In the genomic region with DNA sequence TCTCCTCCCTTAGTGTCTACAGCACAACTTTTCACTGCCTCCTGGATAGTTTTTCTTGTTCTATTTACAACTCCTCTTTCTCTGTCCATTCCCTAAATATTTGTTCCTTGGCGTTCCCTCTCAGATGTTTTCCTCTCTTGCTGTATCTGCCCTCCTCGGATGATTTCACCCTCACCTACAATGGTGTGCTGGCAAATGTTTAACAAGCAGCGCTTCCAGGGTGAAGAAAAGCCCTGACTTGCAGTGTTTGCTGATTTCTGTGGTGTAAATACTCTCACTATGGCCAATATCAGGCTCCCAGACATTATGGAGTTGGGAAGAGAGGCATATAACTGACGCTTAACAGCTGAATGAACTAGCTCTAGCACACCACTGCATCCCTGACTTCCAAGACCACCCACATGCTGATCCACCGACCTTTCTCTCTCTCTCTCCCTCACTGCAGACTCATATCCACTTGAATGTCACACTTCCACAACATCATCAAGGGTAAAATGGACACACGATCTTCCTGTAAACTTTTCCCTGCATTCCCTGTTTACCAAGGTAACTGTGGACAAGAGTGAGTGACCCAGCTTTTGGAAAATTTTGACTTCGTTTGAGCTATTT, we compare ENCODE assay signal across 16 cellular contexts. TPM values are rescaled to one million over a fixed set of nuclear protein-coding genes. Genes with fewer than 3 reads are reported as not detected.
DNase-seq lines count a peak whose midpoint lies in the region; ATAC-seq, FAIRE-seq and TF ChIP-seq lines count a peak whose summit lies in the region.
"Had no signal": no experiment of that assay in that cellular context is flagged by ENCODE, and none has a peak within 500 bp of the region (broad histone marks: within the 10 kb centered on the region; RNA-seq: fewer than 3 reads in every experiment).

No MANE protein-coding gene starts in this region.

- DNase-seq in HepG2 (ENCODE audit: low spot score) (peak; percentile 20), right lobe of liver (no peak), PC-9 (no peak), left kidney (ENCODE audit: low read depth, low spot score) (peak; percentile 33), sigmoid colon (no peak)
- DNase-seq in activated CD4-positive, alpha-beta T cell treated with anti-CD3 and anti-CD28 coated beads for 48 hours = no peak
- DNase-seq: Calu3; CD8-positive, alpha-beta T cell; GM23248; HCEC 1CT had no signal

- H3K36me3 ChIP-seq in HepG2 (replicated peaks in 1 of 2; ENCODE audit: control insufficient read depth in 1 of 2, insufficient read depth in 2 of 2, low read length in 2 of 2) (no peaks in the 10 kb centered on the region), right lobe of liver (no peaks in the 10 kb centered on the region), PC-9 (ENCODE audit: low read depth) (no peaks in the 10 kb centered on the region), sigmoid colon (no peaks in the 10 kb centered on the region)
- H3K36me3 ChIP-seq: BLaER1 treated with 17β-estradiol and CSF1 and Interleukin-3, amounts not matched to agents 10 nM and 100 nM had no signal

- H3K27me3 ChIP-seq in HepG2 (ENCODE audit: control insufficient read depth in 1 of 2, insufficient read depth in 2 of 2, low read length in 2 of 2) = peaks cover 0 to 22% of the 10 kb centered on the region in 2 experiments; a peak in 2 of 5 replicates
- no peaks in the 10 kb centered on the region for H3K27me3 ChIP-seq in right lobe of liver
- H3K27me3 ChIP-seq in PC-9 (ENCODE audit: insufficient read depth, low read depth) = no peaks in the 10 kb centered on the region
- no peaks in the 10 kb centered on the region for H3K27me3 ChIP-seq in sigmoid colon

- ATAC-seq in HepG2 (peak; percentile 86), right lobe of liver (no peak), HG02588 (IDR thresholded peaks at IDR 0.05; ENCODE audit: unreplicated experiment) (no peak)
- ATAC-seq: CD8-positive, alpha-beta T cell had no signal

- H3K9ac ChIP-seq in HepG2 (ENCODE audit: insufficient read depth, low read depth, low read length) = peak overlapping the region; percentile 21; the same call in 1 of the 2 replicates
- H3K9ac ChIP-seq: BLaER1 treated with 17β-estradiol and CSF1 and Interleukin-3, amounts not matched to agents 10 nM and 100 nM; GM23248 had no signal

- peak overlapping the region; percentile 48 for H2AFZ ChIP-seq in HepG2 (ENCODE audit: low read length)
- 0 out of 2 replicates have a peak overlapping the region, but pooled peaks have one; percentile 5 for H2AFZ ChIP-seq in PC-9
- H2AFZ ChIP-seq: GM23248 had no signal

- POLR2A ChIA-PET in HepG2 (lab: Yijun Ruan, JAX) (no interaction called here), PC-9 (lab: Charles Lee; ENCODE audit: unreplicated experiment) (no interaction called here)

- no peak for TF ChIP-seq RAD21 in HepG2 (CRISPR knock-in tag; IDR thresholded peaks at IDR 0.05)

- H3K79me2 ChIP-seq in HepG2 (ENCODE audit: insufficient read depth, low read length) (no peaks in the 10 kb centered on the region), PC-9 (ENCODE audit: low read depth) (no peaks in the 10 kb centered on the region)

- H3K4me2 ChIP-seq in HepG2 (ENCODE audit: low read depth, low read length) (peak overlapping the region; percentile 54), PC-9 (no peak overlapping the region)

- no peak for TF ChIP-seq EP300 in HepG2 (IDR thresholded peaks at IDR 0.05; ENCODE audit: low read depth in 2 of 2, low read length in 2 of 2)
- TF ChIP-seq EP300 in HepG2 (CRISPR knock-in tag; IDR thresholded peaks at IDR 0.05; ENCODE audit: borderline replicate concordance) = no peak
- TF ChIP-seq EP300 in sigmoid colon (IDR thresholded peaks at IDR 0.05) = no peak

- H3K9me2 ChIP-seq in PC-9 (ENCODE audit: insufficient read depth) = no peaks in the 10 kb centered on the region

- intact Hi-C loops in HepG2 (cut with micrococcal nuclease; ENCODE audit: unreplicated experiment) = no loop called here
- intact Hi-C loops in right lobe of liver (cut with DNase I) = no loop called here
- intact Hi-C loops in PC-9 (cut with micrococcal nuclease; ENCODE audit: unreplicated experiment) = no loop called here
- intact Hi-C loops in sigmoid colon (cut with DNase I) = no loop called here

- peaks cover 13% of the 10 kb centered on the region for H3K4me1 ChIP-seq in HepG2 (ENCODE audit: insufficient read depth, low read length)
- peaks cover 0 to 2% (median 0%) of the 10 kb centered on the region in 4 donors for H3K4me1 ChIP-seq in right lobe of liver
- H3K4me1 ChIP-seq in PC-9 (replicated peaks; ENCODE audit: insufficient read depth) = no peaks in the 10 kb centered on the region
- H3K4me1 ChIP-seq in sigmoid colon = peaks cover 0 to 21% (median 17%) of the 10 kb centered on the region in 4 donors

- TF ChIP-seq POLR2A in HepG2 (IDR thresholded peaks at IDR 0.05; ENCODE audit: insufficient read depth in 1 of 2, low read depth in 2 of 2, low read length in 2 of 2) (no peak), right lobe of liver (IDR thresholded peaks at IDR 0.05) (no peak), sigmoid colon (IDR thresholded peaks at IDR 0.05) (no peak)

- H4K20me1 ChIP-seq in HepG2 (ENCODE audit: insufficient read depth, low read length) = no peaks in the 10 kb centered on the region
- no peaks in the 10 kb centered on the region for H4K20me1 ChIP-seq in PC-9 (ENCODE audit: insufficient read depth)
- H4K20me1 ChIP-seq: BLaER1 treated with 17β-estradiol and CSF1 and Interleukin-3, amounts not matched to agents 10 nM and 100 nM had no signal

- H3K27ac ChIP-seq in HepG2 (ENCODE audit: extremely low read length, insufficient read depth, low read length) (no peak overlapping the region), right lobe of liver (no peak overlapping the region), PC-9 (no peak overlapping the region), sigmoid colon (no peak overlapping the region)
- H3K27ac ChIP-seq: BLaER1 treated with 17β-estradiol and CSF1 and Interleukin-3, amounts not matched to agents 10 nM and 100 nM; GM23248 had no signal

- WGBS in HepG2 (ENCODE audit: low lambda C conversion rate) = 7% methylated on average over 7 of the region's 7 CpGs
- WGBS in right lobe of liver (ENCODE audit: insufficient coverage, low coverage, low lambda C conversion rate, missing lambda C conversion rate) = 39% methylated on average over 7 of the region's 7 CpGs
- 66 to 72% methylated on average over 7 of the region's 7 CpGs for WGBS in sigmoid colon, 2 donors

- H3K9me3 ChIP-seq in HepG2 (ENCODE audit: low read length) = no peaks in the 10 kb centered on the region
- H3K9me3 ChIP-seq in right lobe of liver = no peaks in the 10 kb centered on the region
- H3K9me3 ChIP-seq in PC-9 (ENCODE audit: insufficient read depth, low read depth) = no peaks in the 10 kb centered on the region
- H3K9me3 ChIP-seq in sigmoid colon = no peaks in the 10 kb centered on the region

- peak; percentile 46 for FAIRE-seq in HepG2 (lab: Jason Lieb, UNC)
- FAIRE-seq: G401.6, GM12891, H54, HTR-8/SVneo had no signal

- in situ Hi-C loops in HepG2 (cut with HindIII; ENCODE audit: extremely low pct_ligation_motif_present, low pct_unique_long_range_greater_than_20kb) = no loop called here

- TF ChIP-seq CTCF in HepG2 (CRISPR knock-in tag; IDR thresholded peaks at IDR 0.05) (no peak), right lobe of liver (IDR thresholded peaks at IDR 0.05) (no peak), PC-9 (conservative IDR thresholded peaks at IDR 0.05) (no peak), sigmoid colon (IDR thresholded peaks at IDR 0.05) (no peak)

- CTCF ChIA-PET in HepG2 (lab: Yijun Ruan, JAX; ENCODE audit: low intra/inter-chr PET ratio, low total read pairs) (no interaction called here), PC-9 (lab: Charles Lee) (no interaction called here)

- no TSS peak for BruUV-seq in HepG2 (replicated peaks; lab: Mats Ljungman, UMichigan)
- BruUV-seq in PC-9 (replicated peaks; lab: Mats Ljungman, UMichigan) = no TSS peak

- H3F3A ChIP-seq in PC-9 (ENCODE audit: insufficient read depth, low read depth) = no peaks in the 10 kb centered on the region

- H3K4me3 ChIP-seq in HepG2 (replicated peaks in 1 of 3; ENCODE audit: insufficient read depth in 1 of 3, low read depth in 2 of 3, low read length in 3 of 3) (no peak overlapping the region), right lobe of liver (no peak overlapping the region), PC-9 (no peak overlapping the region), sigmoid colon (no peak overlapping the region)
- H3K4me3 ChIP-seq: BLaER1 treated with 17β-estradiol and CSF1 and Interleukin-3, amounts not matched to agents 10 nM and 100 nM; GM23248 had no signal

TF ChIP-seq in HepG2, 621 proteins besides CTCF, POLR2A, EP300 and RAD21 (continues in another document):
- no peak for TF ChIP-seq KLF12 (CRISPR knock-in tag; IDR thresholded peaks at IDR 0.05; ENCODE audit: borderline replicate concordance)

RNA-seq across cellular contexts. Expression of a gene that starts 31.5 kb away (rescaled TPM):
- total RNA-seq in HepG2 (2016; rRNA removed; fragmentation: Illumina TruSeq; extraction: Trizol) (139 and 299 TPM in 2 replicates), right lobe of liver (100 to 1,000 TPM; 107 to 315 (median 227) TPM), PC-9 (2021) (234 and 262 TPM in 2 replicates), sigmoid colon (100 to 1,000 TPM; 169 to 273 (median 259) TPM)
- total RNA-seq in HepG2 (2016; cell fraction: cytosol; rRNA removed; fragmentation: Illumina TruSeq; extraction: Trizol; ENCODE audit: low read depth) = 7.6 and 9.0 TPM in 2 replicates
- 109 and 295 TPM in 2 replicates for total RNA-seq in HepG2 (2016; cell fraction: insoluble cytoplasmic fraction; rRNA removed; fragmentation: Illumina TruSeq; extraction: Trizol)
- total RNA-seq in HepG2 (2016; cell fraction: membrane; rRNA removed; fragmentation: Illumina TruSeq; extraction: Trizol) = 27.1 and 31.5 TPM in 2 replicates
- 441 and 497 TPM in 2 replicates for total RNA-seq in HepG2 (2016; cell fraction: nucleus; rRNA removed; fragmentation: Illumina TruSeq; extraction: Trizol)
- polyA plus RNA-seq in HepG2 (2011; rRNA removed) (123 and 127 TPM in 2 replicates), sigmoid colon (100 to 1,000 TPM in 1 of 3 donors, 10 to 100 TPM in 2; 23.1 to 101 (median 36.6) TPM)
- polyA plus RNA-seq in HepG2 (2011; cell fraction: cytosol; rRNA removed) = 37.4 and 38.8 TPM in 2 replicates
- polyA plus RNA-seq in HepG2 (2011; cell fraction: nucleus; rRNA removed) = 594 and 623 TPM in 2 replicates
- 212 and 223 TPM in 2 replicates for polyA plus RNA-seq in HepG2 (2012)
- polyA plus RNA-seq in HepG2 (2016; cell fraction: cytosol; fragmentation: Illumina TruSeq; extraction: Trizol; ENCODE audit: low read depth) = 3.3 and 4.0 TPM in 2 replicates
- 55.3 and 74.4 TPM in 2 replicates for polyA plus RNA-seq in HepG2 (2016; cell fraction: insoluble cytoplasmic fraction; fragmentation: Illumina TruSeq; extraction: Trizol; ENCODE audit: low read depth)
- 9.0 and 11.0 TPM in 2 replicates for polyA plus RNA-seq in HepG2 (2016; cell fraction: membrane; fragmentation: Illumina TruSeq; extraction: Trizol; ENCODE audit: low read depth)
- polyA plus RNA-seq in HepG2 (2016; cell fraction: nucleus; fragmentation: Illumina TruSeq; extraction: Trizol; ENCODE audit: insufficient read depth, low read depth) = 381 and 401 TPM in 2 replicates
- 53.9 and 245 TPM in 2 replicates for polyA minus RNA-seq in HepG2 (2011; rRNA and poly(A)+ RNA removed; ENCODE audit: low replicate concordance)
- polyA minus RNA-seq in HepG2 (2011; cell fraction: cytosol; rRNA and poly(A)+ RNA removed) = 129 and 133 TPM in 2 replicates
- polyA minus RNA-seq in HepG2 (2011; cell fraction: nucleus; rRNA and poly(A)+ RNA removed) = 957 and 1,039 TPM in 2 replicates

Comparison
In these comparisons a context has a peak if more than half of its experiments do, and no peak if none do; other contexts are left out.
1. DNase-seq: peak in HepG2 (single experiment) and left kidney (single experiment); none in right lobe of liver (0 of 3), PC-9 (0 of 2), activated CD4-positive, alpha-beta T cell treated with anti-CD3 and anti-CD28 coated beads for 48 hours (single experiment) and sigmoid colon (single experiment).